11 cellular contexts compared by ENCODE assay signal in genomic region chr5:96384353-96384752, GRCh38. TPM values are rescaled to one million over a fixed set of nuclear protein-coding genes. Genes with fewer than 3 reads are reported as not detected.
DNase-seq lines count a peak whose midpoint lies in the region; ATAC-seq and TF ChIP-seq lines count a peak whose summit lies in the region.
"Had no signal": no experiment of that assay in that cellular context is flagged by ENCODE, and none has a peak within 500 bp of the region (broad histone marks: within the 10 kb centered on the region; RNA-seq: fewer than 3 reads in every experiment).

No MANE protein-coding gene starts in this region.

- H2AFZ ChIP-seq in hepatocyte: no peak overlapping the region

- no peak for TF ChIP-seq CTCF in AG09309 (IDR thresholded peaks at IDR 0.05; ENCODE audit: control insufficient read depth, insufficient read depth, low read depth, low read length, missing control alignments)
- TF ChIP-seq CTCF in hepatocyte (IDR thresholded peaks at IDR 0.05; ENCODE audit: poor library complexity): no peak

- H3K27me3 ChIP-seq in hepatocyte: no peaks in the 10 kb centered on the region

- H3K79me2 ChIP-seq in hepatocyte: no peaks in the 10 kb centered on the region

- no peak overlapping the region for H3K4me2 ChIP-seq in hepatocyte

- H3K27ac ChIP-seq in hepatocyte: no peak overlapping the region
- H3K27ac ChIP-seq: SK-N-MC had no signal

- peak; percentile 62 for DNase-seq in AG09309 (ENCODE audit: low read depth)
- peak; percentile 95 for DNase-seq in M059J (ENCODE audit: low read depth)
- peak; percentile 81 for DNase-seq in dedifferentiated amniotic fluid mesenchymal stem cell (ENCODE audit: extremely low spot score)
- DNase-seq in medulla oblongata (ENCODE audit: extremely low spot score): peak; percentile 33
- DNase-seq in hepatocyte (ENCODE audit: low spot score): no peak
- DNase-seq: activated T-cell treated with anti-CD3 and anti-CD28 coated beads, Interleukin-2, amount 50 U/mL, for 72 hours; CD8-positive, alpha-beta memory T cell had no signal

- H3K9me2 ChIP-seq in hepatocyte (replicated peaks; ENCODE audit: insufficient read depth): no peaks in the 10 kb centered on the region

- 84% methylated on average over 3 of the region's 3 CpGs for WGBS in hepatocyte (ENCODE audit: low lambda C conversion rate, missing lambda C conversion rate)

- H3K36me3 ChIP-seq in hepatocyte (replicated peaks; ENCODE audit: insufficient read depth, low read depth): no peaks in the 10 kb centered on the region

- no peak overlapping the region for H3K4me3 ChIP-seq in AG09309 (ENCODE audit: control insufficient read depth, low read depth, low read length)
- no peak overlapping the region for H3K4me3 ChIP-seq in hepatocyte
- H3K4me3 ChIP-seq: SK-N-MC had no signal

- no peak for ATAC-seq in HG03045 (IDR thresholded peaks at IDR 0.05; ENCODE audit: unreplicated experiment)
- no peak for ATAC-seq in GM18870 (IDR thresholded peaks at IDR 0.05; ENCODE audit: unreplicated experiment)
- no peak for ATAC-seq in GM19035 (IDR thresholded peaks at IDR 0.05; ENCODE audit: unreplicated experiment)
- ATAC-seq: activated T-cell treated with anti-CD3 and anti-CD28 coated beads, Interleukin-2, amount 50 U/mL, for 72 hours had no signal

- H4K20me1 ChIP-seq in hepatocyte (ENCODE audit: insufficient read depth, poor library complexity, severe bottlenecking): no peaks in the 10 kb centered on the region

- no peaks in the 10 kb centered on the region for H3K9me3 ChIP-seq in hepatocyte (ENCODE audit: low read depth)

- no peaks in the 10 kb centered on the region for H3K4me1 ChIP-seq in hepatocyte (ENCODE audit: insufficient read depth)

RNA-seq across cellular contexts. Expression of gene PCSK1, which starts 48.7 kb away (rescaled TPM):
- 1.5 and 3.1 TPM in 2 replicates for total RNA-seq in M059J (2014; rRNA removed; shearing (Covaris generic))
- total RNA-seq in hepatocyte: 0.36 and 0.90 TPM in 2 replicates
- polyA plus RNA-seq in hepatocyte: 0.08 TPM in 1 of 2 replicates, not detected in the other
- total RNA-seq: activated T-cell treated with anti-CD3 and anti-CD28 coated beads, Interleukin-2, amount 50 U/mL, for 72 hours; CD8-positive, alpha-beta memory T cell had no signal
- polyA plus RNA-seq: CD8-positive, alpha-beta memory T cell had no signal
